ENCODE assay signal across 16 cellular contexts in genomic region chr18:63907649-63908048, GRCh38. TPM values are rescaled to one million over a fixed set of nuclear protein-coding genes. Genes with fewer than 3 reads are reported as not detected.
DNase-seq lines count a peak whose midpoint lies in the region; ATAC-seq and TF ChIP-seq lines count a peak whose summit lies in the region.
"Had no signal": no experiment of that assay in that cellular context is flagged by ENCODE, and none has a peak within 500 bp of the region (broad histone marks: within the 10 kb centered on the region; RNA-seq: fewer than 3 reads in every experiment).

SERPINB10 (plus strand) TSS chr18:63907958; CDS start chr18:63915511, 7,553 bp downstream.

- H2BK15ac ChIP-seq in mesendoderm (replicated peaks; ENCODE audit: low read depth), result no peak within 1 kb of the TSS

- H3K9me2 ChIP-seq in Karpas-422 (replicated peaks; ENCODE audit: insufficient read depth, low read length), result no peaks in the 10 kb centered on the region

- H3K27ac ChIP-seq in left ventricle myocardium inferior (replicated peaks) (no peak within 1 kb of the TSS), Karpas-422 (ENCODE audit: low read length) (no peak within 1 kb of the TSS), mesendoderm (ENCODE audit: low read depth, low read length) (no peak within 1 kb of the TSS), suprapubic skin (no peak within 1 kb of the TSS)
- H3K27ac ChIP-seq: esophagus muscularis mucosa, neural progenitor cell had no signal

- H3K27me3 ChIP-seq in left ventricle myocardium inferior (ENCODE audit: low read depth) (no peaks in the 10 kb centered on the region), Karpas-422 (ENCODE audit: low read length) (no peaks in the 10 kb centered on the region), mesendoderm (ENCODE audit: insufficient read depth, low read length, poor library complexity) (no peaks in the 10 kb centered on the region), suprapubic skin (no peaks in the 10 kb centered on the region)
- H3K27me3 ChIP-seq: esophagus muscularis mucosa, neural progenitor cell had no signal

- no peak within 1 kb of the TSS for H2AK5ac ChIP-seq in mesendoderm (ENCODE audit: low read length)

- no peaks in the 10 kb centered on the region for H4K20me1 ChIP-seq in Karpas-422 (ENCODE audit: insufficient read depth, low read depth, low read length)

- no peak within 1 kb of the TSS for H3K4me3 ChIP-seq in left ventricle myocardium inferior
- H3K4me3 ChIP-seq in Karpas-422 (ENCODE audit: low read length), result no peak within 1 kb of the TSS
- no peak within 1 kb of the TSS for H3K4me3 ChIP-seq in mesendoderm (ENCODE audit: low read length)
- H3K4me3 ChIP-seq in suprapubic skin, result no peak within 1 kb of the TSS
- H3K4me3 ChIP-seq: esophagus muscularis mucosa, neural progenitor cell had no signal

- TF ChIP-seq POLR2A in suprapubic skin (IDR thresholded peaks at IDR 0.05), result no peak

- H4K5ac ChIP-seq in mesendoderm (ENCODE audit: low read length), result no peak within 1 kb of the TSS

- H3K9me3 ChIP-seq in left ventricle myocardium inferior (replicated peaks) (no peaks in the 10 kb centered on the region), Karpas-422 (ENCODE audit: low read length) (no peaks in the 10 kb centered on the region), suprapubic skin (no peaks in the 10 kb centered on the region)
- H3K9me3 ChIP-seq: esophagus muscularis mucosa had no signal

- no peak within 1 kb of the TSS for H3K4ac ChIP-seq in mesendoderm (ENCODE audit: low read depth, low read length)

- H3K9ac ChIP-seq in Karpas-422 (ENCODE audit: low read length) (no peak within 1 kb of the TSS), mesendoderm (ENCODE audit: low read length) (no peak within 1 kb of the TSS)
- H3K9ac ChIP-seq: neural progenitor cell had no signal

- no peak for TF ChIP-seq EP300 in suprapubic skin (IDR thresholded peaks at IDR 0.05)

- intact Hi-C loops in left cardiac atrium (cut with DNase I) (no loop called here), left ventricle myocardium inferior (cut with micrococcal nuclease) (no loop called here)

- H3K56ac ChIP-seq in mesendoderm (ENCODE audit: low read length), result no peak within 1 kb of the TSS

- H3K4me2 ChIP-seq in Karpas-422 (ENCODE audit: low read depth, low read length, poor library complexity, severe bottlenecking) (no peak within 1 kb of the TSS), mesendoderm (ENCODE audit: low read length) (no peak within 1 kb of the TSS)
- H3K4me2 ChIP-seq: neural progenitor cell had no signal

- H2AFZ ChIP-seq in Karpas-422 (ENCODE audit: low read length), result no peak within 1 kb of the TSS
- H2AFZ ChIP-seq: neural progenitor cell had no signal

- TF ChIP-seq CTCF in left ventricle myocardium inferior (IDR thresholded peaks at IDR 0.05; ENCODE audit: borderline replicate concordance) (no peak), suprapubic skin (IDR thresholded peaks at IDR 0.05) (no peak)

- H2BK5ac ChIP-seq in mesendoderm (ENCODE audit: low read length), result no peak within 1 kb of the TSS

- H3K18ac ChIP-seq in mesendoderm (ENCODE audit: low read length), result no peak within 1 kb of the TSS

- ATAC-seq in left cardiac atrium (peak; percentile 23 to 71), HG02642 (IDR thresholded peaks at IDR 0.05; ENCODE audit: poor library complexity, unreplicated experiment) (peak; percentile 58), HG03520 (IDR thresholded peaks at IDR 0.05; ENCODE audit: unreplicated experiment) (peak; percentile 54)

- H3K79me2 ChIP-seq in Karpas-422 (ENCODE audit: low read length) (no peaks in the 10 kb centered on the region), mesendoderm (ENCODE audit: control insufficient read depth, insufficient read depth, low read length) (no peaks in the 10 kb centered on the region)

- H3K36me3 ChIP-seq in left ventricle myocardium inferior (no peaks in the 10 kb centered on the region), Karpas-422 (ENCODE audit: insufficient read depth, low read length) (no peaks in the 10 kb centered on the region), mesendoderm (ENCODE audit: control insufficient read depth, insufficient read depth, low read length) (no peaks in the 10 kb centered on the region), suprapubic skin (no peaks in the 10 kb centered on the region)
- H3K36me3 ChIP-seq: esophagus muscularis mucosa, neural progenitor cell had no signal

- no peaks in the 10 kb centered on the region for H3K79me1 ChIP-seq in mesendoderm (ENCODE audit: low read length)

- DNase-seq in left cardiac atrium (no peak), left ventricle myocardium inferior (no peak), Karpas-422 (no peak), mesendoderm (no peak), suprapubic skin (ENCODE audit: low spot score in 2 of 2) (no peak)
- DNase-seq in stimulated activated CD4-positive, alpha-beta T cell treated with anti-CD3 and anti-CD28 coated beads, Interleukin-15, amount 100 ng/mL, for 24 hours, result no peak
- DNase-seq: activated T-cell treated with anti-CD3 and anti-CD28 coated beads for 4 hours, Kasumi-1, T1000 had no signal

- H4K8ac ChIP-seq in mesendoderm (ENCODE audit: low read depth, low read length), result no peak within 1 kb of the TSS

- no peak within 1 kb of the TSS for H2BK120ac ChIP-seq in mesendoderm (ENCODE audit: low read depth, low read length)

- H3K23ac ChIP-seq in mesendoderm (ENCODE audit: low read length), result no peak within 1 kb of the TSS

- H3K4me1 ChIP-seq in left ventricle myocardium inferior (no peaks in the 10 kb centered on the region), Karpas-422 (ENCODE audit: low read length) (no peaks in the 10 kb centered on the region), mesendoderm (ENCODE audit: control insufficient read depth, low read depth, low read length) (no peaks in the 10 kb centered on the region), suprapubic skin (no peaks in the 10 kb centered on the region)
- H3K4me1 ChIP-seq: esophagus muscularis mucosa, neural progenitor cell had no signal

RNA-seq across cellular contexts. Expression of gene SERPINB10, which starts in this region (rescaled TPM):
- total RNA-seq in left cardiac atrium (not detected), left ventricle myocardium inferior (not detected), suprapubic skin (1 to 10 TPM in 2 of 4 donors, under 1 TPM in 1, not detected in 1; 0.21 to 1.9 (median 1.0) TPM)
- not detected in 2 replicates for total RNA-seq in Karpas-422 (2014; rRNA removed; shearing (Covaris generic); ENCODE audit: low replicate concordance)
- polyA plus RNA-seq in mesendoderm (2013, experiment 1 of 2), result not detected
- polyA plus RNA-seq in mesendoderm (2013, experiment 2 of 2), result not detected
- total RNA-seq: A172, H1, temporal lobe had no signal
- polyA plus RNA-seq: H1 had no signal

Comparison
In these comparisons a context has a peak if more than half of its experiments do, and no peak if none do; other contexts are left out.
1. Peak in ATAC-seq in left cardiac atrium; RNA of the gene not detected or under 1 TPM.